Comparison of ENCODE assay signal across 19 cellular contexts in the genomic region with DNA sequence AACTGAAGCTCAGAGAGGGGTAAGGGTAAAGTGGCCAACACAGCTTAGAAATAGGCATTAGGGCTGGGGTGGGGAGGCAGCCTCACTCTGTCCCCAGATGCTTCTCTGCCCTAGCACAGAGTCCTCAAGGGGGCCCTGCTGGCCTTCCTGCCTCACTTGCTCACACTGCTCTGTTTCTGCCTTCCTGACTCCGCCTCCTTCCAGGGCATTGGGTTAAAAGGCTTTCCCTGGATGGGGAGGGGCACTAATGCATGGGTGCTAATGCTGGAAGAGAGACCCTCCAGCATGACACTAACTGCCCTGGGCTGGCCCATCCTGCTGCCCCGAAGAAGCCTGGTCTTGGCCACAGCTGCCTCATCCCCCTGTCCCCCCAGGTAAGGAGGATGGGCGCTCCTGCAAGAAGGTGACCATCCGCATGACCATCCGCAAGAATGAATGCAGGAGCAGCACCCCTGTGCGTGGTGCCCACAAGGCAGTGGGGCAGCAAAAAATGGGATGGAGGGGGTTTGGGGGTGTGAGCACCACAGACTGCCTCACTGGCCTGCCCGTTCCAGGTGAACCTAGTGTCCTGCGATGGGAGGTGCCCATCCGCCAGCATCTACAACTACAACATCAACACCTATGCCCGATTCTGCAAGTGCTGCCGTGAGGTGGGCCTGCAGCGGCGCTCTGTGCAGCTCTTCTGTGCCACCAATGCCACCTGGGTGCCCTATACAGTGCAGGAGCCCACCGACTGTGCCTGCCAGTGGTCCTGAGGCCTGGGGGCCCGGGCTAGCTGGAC.
"Had no signal": no experiment of that assay in that cellular context is flagged by ENCODE, and none has a peak within 500 bp of the region (broad histone marks: within the 10 kb centered on the region; RNA-seq: fewer than 3 reads in every experiment).

No MANE protein-coding gene starts in this region.

- H3K9me3 Mint-ChIP-seq: activated T-helper 1 cell treated with anti-CD3 and anti-CD28 coated beads, Interleukin-12 subunit alpha, Interleukin-12 subunit beta, Interleukin-2, Interleukin-4 antibody, amounts not matched to agents 30 ng/mL and 10 ng/mL and 1 ng/mL, durations not matched to agents 14 hours and 24 hours and 36 hours; dendritic cell treated with granulocyte-macrophage colony-stimulating factor and Interleukin-4, amounts not matched to agents 40 ng/mL and 50 ng/mL, for 4 days; natural killer cell had no signal

- H3K27me3 ChIP-seq: hepatocyte, pancreas, upper lobe of left lung had no signal

- H3K36me3 ChIP-seq: lower lobe of right lung, neutrophil, pancreas, spleen, thoracic aorta, upper lobe of left lung had no signal

- H3K4me1 Mint-ChIP-seq: natural killer cell had no signal

- DNase-seq: activated CD4-positive, alpha-beta T cell treated with anti-CD3 and anti-CD28 coated beads for 1 hour; activated CD4-positive, alpha-beta T cell treated with anti-CD3 and anti-CD28 coated beads, Interleukin-2, amount 50 U/mL, for 4 hours; activated gamma-delta T cell treated with Interleukin-2 at 50 U/mL for 16 hours; effector memory CD4-positive, alpha-beta T cell; foreskin fibroblast; islet precursor cell; left colon; lower lobe of right lung; natural killer cell; pancreas; spleen; stimulated activated naive B cell treated with anti-CD40 and anti-IgM and Interleukin-4, amounts not matched to agents 10 μg/mL and 1 μg/mL and 100 μg/mL, for 72 hours had no signal

- H3K4me3 Mint-ChIP-seq: activated naive CD8-positive, alpha-beta T cell; activated T-helper 1 cell treated with anti-CD3 and anti-CD28 coated beads, Interleukin-12 subunit alpha, Interleukin-12 subunit beta, Interleukin-2, Interleukin-4 antibody, amounts not matched to agents 30 ng/mL and 10 ng/mL and 1 ng/mL, durations not matched to agents 14 hours and 24 hours and 36 hours; dendritic cell treated with granulocyte-macrophage colony-stimulating factor and Interleukin-4, amounts not matched to agents 40 ng/mL and 50 ng/mL, for 4 days; natural killer cell; stimulated activated naive B cell treated with anti-CD40 and anti-IgM and Interleukin-4, amounts not matched to agents 10 μg/mL and 1 μg/mL and 100 μg/mL, for 72 hours had no signal

- H3K4me3 ChIP-seq: hepatocyte, lower lobe of right lung, pancreas, spleen, thoracic aorta, upper lobe of left lung had no signal

- H3K36me3 Mint-ChIP-seq: activated naive CD8-positive, alpha-beta T cell; natural killer cell; stimulated activated naive B cell treated with anti-CD40 and anti-IgM and Interleukin-4, amounts not matched to agents 10 μg/mL and 1 μg/mL and 100 μg/mL, for 72 hours had no signal

- H3K4me1 ChIP-seq: lower lobe of right lung, pancreas, spleen, upper lobe of left lung had no signal

- ATAC-seq: left colon; lower lobe of right lung; natural killer cell; pancreas; stimulated activated naive B cell treated with anti-CD40 and anti-IgM and Interleukin-4, amounts not matched to agents 10 μg/mL and 1 μg/mL and 100 μg/mL, for 72 hours had no signal

- H3K9me3 ChIP-seq: lower lobe of right lung, neutrophil, pancreas, thoracic aorta, upper lobe of left lung had no signal

- H3K27ac Mint-ChIP-seq: activated naive CD8-positive, alpha-beta T cell; activated T-helper 1 cell treated with anti-CD3 and anti-CD28 coated beads, Interleukin-12 subunit alpha, Interleukin-12 subunit beta, Interleukin-2, Interleukin-4 antibody, amounts not matched to agents 30 ng/mL and 10 ng/mL and 1 ng/mL, durations not matched to agents 14 hours and 24 hours and 36 hours; dendritic cell treated with granulocyte-macrophage colony-stimulating factor and Interleukin-4, amounts not matched to agents 40 ng/mL and 50 ng/mL, for 4 days; natural killer cell; stimulated activated naive B cell treated with anti-CD40 and anti-IgM and Interleukin-4, amounts not matched to agents 10 μg/mL and 1 μg/mL and 100 μg/mL, for 72 hours had no signal

- H3K27ac ChIP-seq: hepatocyte, lower lobe of right lung, neutrophil, pancreas, spleen, thoracic aorta, upper lobe of left lung had no signal
